20 cellular contexts compared by ENCODE assay signal in genomic region chrX:34658316-34658715, GRCh38. TPM values are rescaled to one million over a fixed set of nuclear protein-coding genes. Genes with fewer than 3 reads are reported as not detected.
A peak's percentile ranks its signal among the peaks of the same experiment; 100 is the strongest.
DNase-seq lines count a peak whose midpoint lies in the region; ATAC-seq and TF ChIP-seq lines count a peak whose summit lies in the region.
"Had no signal": no experiment of that assay in that cellular context is flagged by ENCODE, and none has a peak within 500 bp of the region (broad histone marks: within the 10 kb centered on the region; RNA-seq: fewer than 3 reads in every experiment).

No MANE protein-coding gene starts in this region.

- peak overlapping the region; percentile 96 for H3K4me3 Mint-ChIP-seq in Calu3 (ENCODE audit: low read depth, unreplicated experiment)
- peak overlapping the region; percentile 70 for H3K4me3 Mint-ChIP-seq in WTC11
- H3K4me3 Mint-ChIP-seq in neural crest cell = peak overlapping the region; percentile 54
- H3K4me3 Mint-ChIP-seq: activated naive CD4-positive, alpha-beta T cell treated with anti-CD3 and anti-CD28 coated beads, Interleukin-2, amount 10 ng/mL, durations not matched to agents 7 days and 5 days had no signal

- peaks cover 41% of the 10 kb centered on the region for H3K36me3 Mint-ChIP-seq in Calu3 (ENCODE audit: insufficient read depth, unreplicated experiment)
- peaks cover 8% of the 10 kb centered on the region; the same call in 1 of the 2 replicates for H3K36me3 Mint-ChIP-seq in WTC11
- H3K36me3 Mint-ChIP-seq in neural crest cell (ENCODE audit: low read depth) = no peaks in the 10 kb centered on the region
- H3K36me3 Mint-ChIP-seq: activated naive CD4-positive, alpha-beta T cell treated with anti-CD3 and anti-CD28 coated beads, Interleukin-2, amount 10 ng/mL, durations not matched to agents 7 days and 5 days had no signal

- no peak for ATAC-seq in WTC11
- ATAC-seq in HG03460 (IDR thresholded peaks at IDR 0.05; ENCODE audit: unreplicated experiment) = no peak

- TF ChIP-seq CTCF in Calu3 (IDR thresholded peaks at IDR 0.05; ENCODE audit: unreplicated experiment) (no peak), WTC11 (IDR thresholded peaks at IDR 0.05) (no peak), neural crest cell (conservative IDR thresholded peaks at IDR 0.05) (no peak)

- CTCF ChIA-PET in Calu3 (lab: Charles Lee) = no interaction called here
- CTCF ChIA-PET in WTC11 (lab: Charles Lee) = no interaction called here

- intact Hi-C loops in Calu3 (cut with micrococcal nuclease; ENCODE audit: unreplicated experiment) = loop anchor here (10.0 kb wide), 2 partner anchors 226 to 786 kb away; no protein-coding TSS in a partner anchor

- H3K27ac Mint-ChIP-seq in Calu3 (ENCODE audit: unreplicated experiment) (no peak overlapping the region), WTC11 (no peak overlapping the region), neural crest cell (ENCODE audit: unreplicated experiment) (no peak overlapping the region)
- H3K27ac Mint-ChIP-seq: activated naive CD4-positive, alpha-beta T cell treated with anti-CD3 and anti-CD28 coated beads, Interleukin-2, amount 10 ng/mL, durations not matched to agents 7 days and 5 days had no signal

- POLR2A ChIA-PET in WTC11 (lab: Charles Lee) = no interaction called here

- BruUV-seq in Calu3 (replicated peaks; lab: Mats Ljungman, UMichigan) = no TSS peak

- DNase-seq in Calu3 = no peak
- no peak for DNase-seq in WTC11 (ENCODE audit: low spot score)
- peak; percentile 79 for DNase-seq in fibroblast of peridontal ligament (ENCODE audit: extremely low read depth)
- no peak for DNase-seq in neural crest cell (ENCODE audit: low read depth, low spot score)
- DNase-seq in NCI-H146 treated with DMSO at 0.1 percent for 48 hours (lab: John Stamatoyannopoulos, UW; ENCODE audit: unreplicated experiment) = no peak
- no peak for DNase-seq in NCI-H1105 treated with DMSO at 0.1 percent for 48 hours (lab: John Stamatoyannopoulos, UW)
- no peak for DNase-seq in KG1 (lab: John Stamatoyannopoulos, UW)
- DNase-seq: activated CD8-positive, alpha-beta memory T cell treated with anti-CD3 and anti-CD28 coated beads for 24 hours; activated naive CD4-positive, alpha-beta T cell treated with anti-CD3 and anti-CD28 coated beads, Interleukin-2, amount 10 ng/mL, durations not matched to agents 7 days and 5 days; activated T-cell treated with anti-CD3 and anti-CD28 coated beads, Interleukin-2, amount 50 U/mL, for 48 hours; DMS 273 treated with DMSO at 0.1 percent for 48 hours; effector memory CD4-positive, alpha-beta T cell; GF-D8; kidney glomerular epithelial cell; NCI-H1092 treated with DMSO at 0.1 percent for 48 hours; NCI-H2081 treated with DMSO at 0.1 percent for 48 hours; NCI-H510A; stimulated activated CD4-positive, alpha-beta T cell treated with anti-CD3 and anti-CD28 coated beads, Interleukin-2, amount 100 ng/mL, for 24 hours; stimulated activated naive CD4-positive, alpha-beta T cell had no signal

- H3K27me3 Mint-ChIP-seq in Calu3 (ENCODE audit: unreplicated experiment) (no peaks in the 10 kb centered on the region), WTC11 (ENCODE audit: low read depth) (peaks cover 7% of the 10 kb centered on the region; the same call in 1 of the 2 replicates), neural crest cell (ENCODE audit: low read depth) (peaks cover 17% of the 10 kb centered on the region)

- H3K4me1 Mint-ChIP-seq in Calu3 (ENCODE audit: low read depth, unreplicated experiment) = no peaks in the 10 kb centered on the region
- peaks cover 29% of the 10 kb centered on the region for H3K4me1 Mint-ChIP-seq in WTC11
- peaks cover 30% of the 10 kb centered on the region for H3K4me1 Mint-ChIP-seq in neural crest cell

- H3K9me3 Mint-ChIP-seq in Calu3 (ENCODE audit: low read depth, unreplicated experiment) = peaks cover 3% of the 10 kb centered on the region
- peaks cover 9% of the 10 kb centered on the region for H3K9me3 Mint-ChIP-seq in WTC11
- no peaks in the 10 kb centered on the region for H3K9me3 Mint-ChIP-seq in neural crest cell
- H3K9me3 Mint-ChIP-seq: activated naive CD4-positive, alpha-beta T cell treated with anti-CD3 and anti-CD28 coated beads, Interleukin-2, amount 10 ng/mL, durations not matched to agents 7 days and 5 days had no signal

TF ChIP-seq in WTC11, 78 proteins besides CTCF, POLR2A, EP300 and RAD21:
- no peak for TF ChIP-seq ATF1 (CRISPR knock-in tag; IDR thresholded peaks at IDR 0.05)
- TF ChIP-seq IRF1 (CRISPR knock-in tag; IDR thresholded peaks at IDR 0.05) = no peak
- TF ChIP-seq SMAD3 (CRISPR knock-in tag; IDR thresholded peaks at IDR 0.05; ENCODE audit: borderline replicate concordance) = no peak
- TF ChIP-seq ZNF396 (CRISPR knock-in tag; IDR thresholded peaks at IDR 0.05; ENCODE audit: borderline replicate concordance) = no peak
- no peak for TF ChIP-seq NFYB (CRISPR knock-in tag; conservative IDR thresholded peaks at IDR 0.05; ENCODE audit: low read depth)
- no peak for TF ChIP-seq ZNF671 (CRISPR knock-in tag; IDR thresholded peaks at IDR 0.05)

RNA-seq across cellular contexts. Expression of gene TMEM47, which starts 1.2 kb away (rescaled TPM):
- total RNA-seq in Calu3 (2022) = 80.9 and 99.6 TPM in 2 replicates
- total RNA-seq in WTC11 (2021) = 14.9 to 24.4 TPM (median 15.7 TPM) in 3 replicates
- 42.0 and 45.4 TPM in 2 replicates for total RNA-seq in neural crest cell
